Comparison of ENCODE assay signal across 18 cellular contexts in genomic region chr15:45885801-45886200, GRCh38.
DNase-seq lines count a peak whose midpoint lies in the region; ATAC-seq, FAIRE-seq and TF ChIP-seq lines count a peak whose summit lies in the region.
"Had no signal": no experiment of that assay in that cellular context is flagged by ENCODE, and none has a peak within 500 bp of the region (broad histone marks: within the 10 kb centered on the region; RNA-seq: fewer than 3 reads in every experiment).

No MANE protein-coding gene starts in this region.

- BruUV-seq in HepG2 (replicated peaks; lab: Mats Ljungman, UMichigan), result no TSS peak

- no peak for TF ChIP-seq POLR2A in HepG2 (IDR thresholded peaks at IDR 0.05; ENCODE audit: insufficient read depth in 1 of 2, low read depth in 2 of 2, low read length in 2 of 2)

- H3K27ac Mint-ChIP-seq in natural killer cell, result no peak overlapping the region
- H3K27ac Mint-ChIP-seq: CD14-positive monocyte had no signal

- H3K4me2 ChIP-seq in DOHH2 (ENCODE audit: low read length) (no peak overlapping the region), HepG2 (ENCODE audit: low read depth, low read length) (no peak overlapping the region)
- H3K4me2 ChIP-seq: A549 had no signal

- intact Hi-C loops in HepG2 (cut with micrococcal nuclease; ENCODE audit: unreplicated experiment) (no loop called here), natural killer cell (cut with micrococcal nuclease) (no loop called here)

- CTCF ChIA-PET in HepG2 (lab: Yijun Ruan, JAX; ENCODE audit: low intra/inter-chr PET ratio, low total read pairs), result no interaction called here

- TF ChIP-seq EP300 in HepG2 (IDR thresholded peaks at IDR 0.05; ENCODE audit: low read depth in 2 of 2, low read length in 2 of 2) (no peak), HepG2 (CRISPR knock-in tag; IDR thresholded peaks at IDR 0.05; ENCODE audit: borderline replicate concordance) (no peak)

- H3K9me3 ChIP-seq in DOHH2 (ENCODE audit: control insufficient read depth, insufficient read depth, low read length) (no peaks in the 10 kb centered on the region), RWPE2 (ENCODE audit: severe bottlenecking) (no peaks in the 10 kb centered on the region), HepG2 (ENCODE audit: low read length) (no peaks in the 10 kb centered on the region), MG63 (no peaks in the 10 kb centered on the region)
- H3K9me3 ChIP-seq: A549, HAP-1 had no signal

- H3K4me1 ChIP-seq in DOHH2 (ENCODE audit: control insufficient read depth, low read length), result no peaks in the 10 kb centered on the region
- H3K4me1 ChIP-seq in RWPE2 (ENCODE audit: insufficient read depth, poor library complexity, severe bottlenecking), result no peaks in the 10 kb centered on the region
- H3K4me1 ChIP-seq in HepG2 (ENCODE audit: insufficient read depth, low read length), result no peaks in the 10 kb centered on the region
- H3K4me1 ChIP-seq: A549, HAP-1 had no signal

- no peaks in the 10 kb centered on the region for H3K9me2 ChIP-seq in DOHH2 (replicated peaks; ENCODE audit: control insufficient read depth, low read length)

- H3K27me3 ChIP-seq in DOHH2 (ENCODE audit: control insufficient read depth, low read length) (no peaks in the 10 kb centered on the region), RWPE2 (ENCODE audit: insufficient read depth, poor library complexity, severe bottlenecking) (no peaks in the 10 kb centered on the region), HepG2 (ENCODE audit: control insufficient read depth in 1 of 2, insufficient read depth in 2 of 2, low read length in 2 of 2) (no peaks in the 10 kb centered on the region), MG63 (no peaks in the 10 kb centered on the region)

- no peak overlapping the region for H3K27ac ChIP-seq in DOHH2 (ENCODE audit: low read depth, low read length)
- H3K27ac ChIP-seq in RWPE2 (ENCODE audit: poor library complexity, severe bottlenecking), result no peak overlapping the region
- no peak overlapping the region for H3K27ac ChIP-seq in HepG2 (ENCODE audit: extremely low read length, insufficient read depth, low read length)
- H3K27ac ChIP-seq: A549 had no signal

- no peaks in the 10 kb centered on the region for H3K36me3 Mint-ChIP-seq in natural killer cell
- H3K36me3 Mint-ChIP-seq: CD14-positive monocyte; CD4-positive, alpha-beta memory T cell had no signal

- ATAC-seq in RWPE2 (ENCODE audit: low read depth) (no peak), HepG2 (peak; percentile 56), natural killer cell (no peak), GM21367 (IDR thresholded peaks at IDR 0.05; ENCODE audit: unreplicated experiment) (no peak)
- ATAC-seq: A549, GM12878, K562 had no signal

- in situ Hi-C loops in HepG2 (cut with HindIII; ENCODE audit: extremely low pct_ligation_motif_present, low pct_unique_long_range_greater_than_20kb), result no loop called here

- no peak overlapping the region for H3K4me3 ChIP-seq in DOHH2 (ENCODE audit: low read length)
- H3K4me3 ChIP-seq in RWPE2 (ENCODE audit: severe bottlenecking), result no peak overlapping the region
- H3K4me3 ChIP-seq in HepG2 (replicated peaks in 1 of 3; ENCODE audit: insufficient read depth in 1 of 3, low read depth in 2 of 3, low read length in 3 of 3), result no peak overlapping the region
- H3K4me3 ChIP-seq in MG63, result no peak overlapping the region
- H3K4me3 ChIP-seq: A549, GM12878, HAP-1, K562 had no signal

- WGBS in HepG2 (ENCODE audit: low lambda C conversion rate), result 70% methylated on average over 7 of the region's 21 CpGs

- H4K20me1 ChIP-seq in DOHH2 (ENCODE audit: control insufficient read depth, insufficient read depth, low read depth, low read length) (no peaks in the 10 kb centered on the region), HepG2 (ENCODE audit: insufficient read depth, low read length) (no peaks in the 10 kb centered on the region)

- H3K79me2 ChIP-seq in DOHH2 (ENCODE audit: control insufficient read depth, low read length) (no peaks in the 10 kb centered on the region), HepG2 (ENCODE audit: insufficient read depth, low read length) (no peaks in the 10 kb centered on the region)

- FAIRE-seq in HepG2 (lab: Jason Lieb, UNC), result no peak
- FAIRE-seq: A549, GM12878, H1, K562 had no signal

- H3K9ac ChIP-seq in HepG2 (ENCODE audit: insufficient read depth, low read depth, low read length), result no peak overlapping the region

- peaks cover 7% of the 10 kb centered on the region in 2 donors for H3K9me3 Mint-ChIP-seq in natural killer cell

- DNase-seq in RWPE2 (ENCODE audit: low spot score) (peak; percentile 62), HepG2 (ENCODE audit: low spot score) (no peak), MG63 (no peak), natural killer cell (no peak)
- DNase-seq: AML-193; Calu3; CD4-positive, alpha-beta memory T cell; DMS79 treated with DMSO at 0.1 percent for 48 hours; EL; IMR-90 had no signal

- no peak for TF ChIP-seq RAD21 in HepG2 (CRISPR knock-in tag; IDR thresholded peaks at IDR 0.05)

- H3K27me3 Mint-ChIP-seq in natural killer cell (ENCODE audit: low read depth in 2 of 2), result no peaks in the 10 kb centered on the region

- POLR2A ChIA-PET in HepG2 (lab: Yijun Ruan, JAX), result no interaction called here

- no peak overlapping the region for H2AFZ ChIP-seq in HepG2 (ENCODE audit: low read length)

- H3K36me3 ChIP-seq in DOHH2 (ENCODE audit: control insufficient read depth, low read length) (no peaks in the 10 kb centered on the region), RWPE2 (ENCODE audit: low read depth) (no peaks in the 10 kb centered on the region), HepG2 (replicated peaks in 1 of 2; ENCODE audit: control insufficient read depth in 1 of 2, insufficient read depth in 2 of 2, low read length in 2 of 2) (no peaks in the 10 kb centered on the region), MG63 (no peaks in the 10 kb centered on the region)
- H3K36me3 ChIP-seq: HAP-1 had no signal

- peak; percentile 9 for TF ChIP-seq CTCF in DOHH2 (IDR thresholded peaks at IDR 0.05; ENCODE audit: low read depth, low read length, poor library complexity, severe bottlenecking)
- no peak for TF ChIP-seq CTCF in RWPE2 (IDR thresholded peaks at IDR 0.05; ENCODE audit: poor library complexity, severe bottlenecking)
- peak; percentile 41 for TF ChIP-seq CTCF in HepG2 (CRISPR knock-in tag; IDR thresholded peaks at IDR 0.05)
- no peak for TF ChIP-seq CTCF in natural killer cell (IDR thresholded peaks at IDR 0.05)

- no peaks in the 10 kb centered on the region for H3K4me1 Mint-ChIP-seq in natural killer cell
- H3K4me1 Mint-ChIP-seq: CD14-positive monocyte; CD4-positive, alpha-beta memory T cell had no signal

- no peak overlapping the region for H3K4me3 Mint-ChIP-seq in natural killer cell
- H3K4me3 Mint-ChIP-seq: CD14-positive monocyte; CD4-positive, alpha-beta memory T cell had no signal

- H3F3A ChIP-seq in DOHH2 (ENCODE audit: control insufficient read depth, insufficient read depth), result no peaks in the 10 kb centered on the region

TF ChIP-seq in HepG2, 621 proteins besides CTCF, POLR2A, EP300 and RAD21:
- peak; percentile 47 for TF ChIP-seq ZNF574 (CRISPR knock-in tag; IDR thresholded peaks at IDR 0.05)
- no peak for TF ChIP-seq NR3C1 (CRISPR knock-in tag; IDR thresholded peaks at IDR 0.05)
- no peak for TF ChIP-seq KLF11 (CRISPR knock-in tag; IDR thresholded peaks at IDR 0.05)

Comparison
In these comparisons a context has a peak if more than half of its experiments do, and no peak if none do; other contexts are left out.
1. CTCF ChIP-seq: peak in DOHH2 (single experiment) and HepG2 (single experiment); none in RWPE2 (single experiment) and natural killer cell (single experiment).